ENCODE assay signal across 8 cellular contexts in the genomic region with DNA sequence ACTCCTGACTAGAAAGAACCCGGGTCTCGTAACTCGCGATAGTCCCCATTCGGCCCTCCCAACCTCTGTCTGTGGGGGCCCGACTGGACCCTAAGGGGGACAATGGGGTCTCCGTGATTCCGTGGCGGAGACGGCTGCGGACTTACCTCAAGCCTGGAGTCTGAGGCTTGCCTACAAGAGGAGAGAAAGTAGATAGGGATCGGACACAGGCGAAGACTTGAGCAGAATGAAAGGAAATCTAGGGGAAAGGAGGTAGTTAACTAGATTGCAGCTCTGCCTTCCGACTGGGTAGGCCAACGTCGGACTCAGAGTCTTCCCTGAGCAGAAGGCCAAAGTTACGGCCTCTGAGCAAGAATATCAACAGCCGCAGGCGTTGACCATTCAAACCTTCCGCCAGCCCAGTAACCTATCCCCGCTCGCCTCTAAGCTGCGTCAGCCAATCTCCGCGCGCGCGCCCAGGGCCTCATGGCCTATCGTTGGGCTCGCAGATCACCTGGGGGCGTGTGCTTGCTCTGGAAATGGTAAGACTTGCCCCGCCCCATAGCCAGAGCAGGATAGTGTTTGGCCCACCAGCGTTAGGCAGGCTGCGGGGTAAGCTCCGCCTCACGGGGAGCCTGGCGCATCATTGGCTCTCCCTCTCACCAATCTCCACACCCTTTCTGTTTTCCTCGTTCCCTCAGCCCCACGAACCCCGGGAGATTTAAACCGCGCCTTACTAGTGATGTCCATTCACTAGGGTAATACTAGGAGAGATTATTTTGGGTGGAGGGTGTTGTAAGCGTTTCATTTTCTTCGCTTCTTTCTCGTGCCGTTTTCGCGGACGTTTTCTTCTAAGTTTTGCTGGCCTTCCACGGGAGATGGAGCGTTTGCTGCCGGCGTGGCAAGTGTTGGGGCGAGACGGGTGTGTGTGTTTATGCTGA. TPM values are rescaled to one million over a fixed set of nuclear protein-coding genes. Genes with fewer than 3 reads are reported as not detected.
A peak's percentile ranks its signal among the peaks of the same experiment; 100 is the strongest.
DNase-seq lines count a peak whose midpoint lies in the region; ATAC-seq and TF ChIP-seq lines count a peak whose summit lies in the region.

Gene CDC25C (minus strand): TSS at position 356 of the 920 bp plus-strand sequence. CDS start 624 bp downstream, outside the sequence.

- TF ChIP-seq POLR2A in GM19099 (IDR thresholded peaks at IDR 0.05; ENCODE audit: extremely low read depth, insufficient read length, low read depth), result peak; percentile 77

- ATAC-seq in HG03378 (IDR thresholded peaks at IDR 0.05; ENCODE audit: unreplicated experiment), result peak; percentile 95
- ATAC-seq in activated CD4-positive, CD25-positive, alpha-beta regulatory T cell treated with anti-CD3 and anti-CD28 coated beads, Interleukin-2, amount 50 U/mL, for 24 hours, result peak; percentile 100

- peak; percentile 98 for DNase-seq in AML-193 (lab: John Stamatoyannopoulos, UW)
- DNase-seq in NCI-H446 treated with DMSO at 0.1 percent for 48 hours (lab: John Stamatoyannopoulos, UW), result peak; percentile 98
- peak; percentile 99 for DNase-seq in cerebellum (ENCODE audit: low spot score)
- DNase-seq in islet precursor cell, result peak; percentile 100
- peak; percentile 91 to 95 (median 95) for DNase-seq in stimulated activated CD4-positive, alpha-beta T cell treated with anti-CD3 and anti-CD28 coated beads, Interleukin-12 subunit alpha, Interleukin-12 subunit beta, amount 100 ng/mL, for 48 hours (ENCODE audit: low read depth in 2 of 3, low spot score in 1 of 3)

RNA-seq across cellular contexts. Expression of gene CDC25C, which starts in this region (rescaled TPM):
- 5.1 TPM for total RNA-seq in cerebellum

Comparison
In these comparisons a context has a peak if more than half of its experiments do, and no peak if none do; other contexts are left out.
1. Peak in every context shown above with its lines: DNase-seq and ATAC-seq.